In genomic region chr2:69077224-69077953, GRCh38 we compare ENCODE assay signal across 27 cellular contexts.
DNase-seq lines count a peak whose midpoint lies in the region; ATAC-seq and TF ChIP-seq lines count a peak whose summit lies in the region.
"Had no signal": no experiment of that assay in that cellular context is flagged by ENCODE, and none has a peak within 500 bp of the region (broad histone marks: within the 10 kb centered on the region; RNA-seq: fewer than 3 reads in every experiment).

No MANE protein-coding gene starts in this region.

- TF ChIP-seq CTCF in left ventricle myocardium inferior (IDR thresholded peaks at IDR 0.05; ENCODE audit: borderline replicate concordance) (no peak), thoracic aorta (IDR thresholded peaks at IDR 0.05) (no peak)

- no peaks in the 10 kb centered on the region for H3K27me3 ChIP-seq in left ventricle myocardium inferior (ENCODE audit: low read depth)
- H3K27me3 ChIP-seq in thoracic aorta (replicated peaks; ENCODE audit: insufficient read depth), result no peaks in the 10 kb centered on the region
- H3K27me3 ChIP-seq: pancreas had no signal

- H3K36me3 ChIP-seq in left ventricle myocardium inferior (no peaks in the 10 kb centered on the region), thoracic aorta (peaks cover 9% of the 10 kb centered on the region)
- H3K36me3 ChIP-seq: pancreas had no signal

- H3K27ac ChIP-seq in left ventricle myocardium inferior (replicated peaks) (peak overlapping the region; percentile 30), thoracic aorta (peak overlapping the region; percentile 95 to 98)
- H3K27ac ChIP-seq: GM23248, pancreas, PC-9 had no signal

- in situ Hi-C loops in SK-MEL-5 (cut with HindIII; ENCODE audit: low pct_unique_long_range_greater_than_20kb, low sequenced_read_pairs), result no loop called here

- ATAC-seq in thoracic aorta (ENCODE audit: insufficient number of reproducible peaks, low FRiP score, low read depth) (no peak), HG02981 (IDR thresholded peaks at IDR 0.05; ENCODE audit: unreplicated experiment) (no peak)
- ATAC-seq: activated naive CD8-positive, alpha-beta T cell treated with anti-CD3 and anti-CD28 coated beads, Interleukin-2, amount 50 U/mL, for 24 hours; pancreas had no signal

- H3K4me1 ChIP-seq in left ventricle myocardium inferior (peaks cover 7% of the 10 kb centered on the region), thoracic aorta (ENCODE audit: control insufficient read depth in 1 of 2, low read depth in 2 of 2) (peaks cover 29 to 84% of the 10 kb centered on the region in 2 donors)

- H3K4me3 ChIP-seq in left ventricle myocardium inferior, result no peak overlapping the region
- no peak overlapping the region for H3K4me3 ChIP-seq in thoracic aorta
- H3K4me3 ChIP-seq: GM23248, pancreas, PC-9 had no signal

- DNase-seq in NCI-H748 (lab: John Stamatoyannopoulos, UW; ENCODE audit: unreplicated experiment), result peak; percentile 32
- DNase-seq in NCI-H748 treated with DMSO at 0.1 percent for 48 hours (lab: John Stamatoyannopoulos, UW), result no peak
- peak; percentile 93 for DNase-seq in SK-MEL-5 (ENCODE audit: low read depth, low spot score)
- DNase-seq in left ventricle myocardium inferior, result no peak
- DNase-seq in thoracic aorta (ENCODE audit: low spot score), result no peak
- no peak for DNase-seq in DMS 273 treated with DMSO at 0.1 percent for 48 hours (lab: John Stamatoyannopoulos, UW)
- no peak for DNase-seq in T-helper 9 cell
- DNase-seq: activated CD4-positive, alpha-beta memory T cell treated with anti-CD3 and anti-CD28 coated beads, Interleukin-2, amount 10 ng/mL, durations not matched to agents 7 days and 5 days; activated CD4-positive, alpha-beta T cell treated with anti-CD3 and anti-CD28 coated beads for 1 hour; activated CD8-positive, alpha-beta memory T cell treated with anti-CD3 and anti-CD28 coated beads, Interleukin-2, amount 50 U/mL, for 4 hours; activated naive CD4-positive, alpha-beta T cell; activated naive CD8-positive, alpha-beta T cell treated with anti-CD3 and anti-CD28 coated beads, Interleukin-2, amount 50 U/mL, for 24 hours; Calu3; dermis blood vessel endothelial cell; DND-41; foreskin melanocyte; GF-D8; GM23248; Karpas-422; NCI-H524; NK-92 treated with Interleukin-12 subunit alpha and Interleukin-12 subunit beta, amount 100 ng/mL, for 24 hours; pancreas; PC-9; SHP77; stimulated activated CD8-positive, alpha-beta memory T cell treated with anti-CD3 and anti-CD28 coated beads, Interleukin-4, amount 100 ng/mL, for 48 hours; T-helper 2 cell had no signal

- H3K9me3 ChIP-seq in left ventricle myocardium inferior (replicated peaks) (no peaks in the 10 kb centered on the region), thoracic aorta (no peaks in the 10 kb centered on the region)
- H3K9me3 ChIP-seq: pancreas had no signal

- intact Hi-C loops in left ventricle myocardium inferior (cut with micrococcal nuclease), result no loop called here

Comparison
In these comparisons a context has a peak if more than half of its experiments do, and no peak if none do; other contexts are left out.
1. DNase-seq: peak in NCI-H748 (single experiment) and SK-MEL-5 (single experiment); none in NCI-H748 treated with DMSO at 0.1 percent for 48 hours (single experiment), left ventricle myocardium inferior (single experiment), thoracic aorta (single experiment), DMS 273 treated with DMSO at 0.1 percent for 48 hours (single experiment) and T-helper 9 cell (single experiment).